18 cellular contexts compared by ENCODE assay signal in the genomic region with DNA sequence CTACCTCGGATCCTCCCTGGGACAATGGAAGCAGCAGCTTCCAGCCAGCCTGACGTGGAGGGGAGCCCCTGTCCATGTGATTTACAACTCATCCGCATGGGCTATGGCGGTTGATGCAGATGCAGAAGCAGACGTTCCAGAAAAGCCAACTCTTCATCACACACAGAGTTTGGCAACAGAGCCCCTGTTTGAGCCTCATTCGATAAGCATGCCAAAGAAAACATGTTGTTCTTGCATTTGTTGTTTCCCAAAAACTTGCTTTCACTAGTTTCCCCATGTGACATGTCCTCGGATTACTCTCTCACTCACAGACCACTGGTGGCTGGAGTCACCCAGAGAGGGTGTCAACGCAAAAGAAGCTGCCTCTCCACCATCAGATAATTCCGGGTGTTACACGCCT. TPM values are rescaled to one million over a fixed set of nuclear protein-coding genes. Genes with fewer than 3 reads are reported as not detected.
A peak's percentile ranks its signal among the peaks of the same experiment; 100 is the strongest.
DNase-seq lines count a peak whose midpoint lies in the region; ATAC-seq and TF ChIP-seq lines count a peak whose summit lies in the region.
"Had no signal": no experiment of that assay in that cellular context is flagged by ENCODE, and none has a peak within 500 bp of the region (broad histone marks: within the 10 kb centered on the region; RNA-seq: fewer than 3 reads in every experiment).

No MANE protein-coding gene starts in this region.

- peaks cover 0 to 5% (median 0%) of the 10 kb centered on the region in 11 donors for H3K9me3 Mint-ChIP-seq in naive thymus-derived CD4-positive, alpha-beta T cell
- no peaks in the 10 kb centered on the region for H3K9me3 Mint-ChIP-seq in WTC11
- H3K9me3 Mint-ChIP-seq: activated T-cell treated with anti-CD3 and anti-CD28 coated beads, Interleukin-2, amount 50 U/mL, for 72 hours; HFFc6 had no signal

- peak overlapping the region in 6 of 9 donors; percentile 12 to 75 (median 42) for H3K27ac Mint-ChIP-seq in naive thymus-derived CD4-positive, alpha-beta T cell
- no peak overlapping the region for H3K27ac Mint-ChIP-seq in WTC11
- H3K27ac Mint-ChIP-seq: activated naive CD8-positive, alpha-beta T cell treated with anti-CD3 and anti-CD28 coated beads for 36 hours; activated T-cell treated with anti-CD3 and anti-CD28 coated beads, Interleukin-2, amount 50 U/mL, for 72 hours; HFFc6 had no signal

- POLR2A ChIA-PET in naive thymus-derived CD4-positive, alpha-beta T cell (lab: Charles Lee): interaction anchor here (1.3 to 5.3 kb wide), 5 partner anchors 9 to 22 kb away, joined by 4 to 71 read pairs (median 6); partner anchors contain the start of gene TC2N
- POLR2A ChIA-PET in WTC11 (lab: Charles Lee): no interaction called here

- no peaks in the 10 kb centered on the region for H3K27me3 Mint-ChIP-seq in naive thymus-derived CD4-positive, alpha-beta T cell
- H3K27me3 Mint-ChIP-seq in WTC11 (ENCODE audit: low read depth): no peaks in the 10 kb centered on the region
- H3K27me3 Mint-ChIP-seq: activated naive CD8-positive, alpha-beta T cell treated with anti-CD3 and anti-CD28 coated beads for 36 hours had no signal

- peaks cover 0 to 6% (median 0%) of the 10 kb centered on the region in 5 donors for H3K36me3 Mint-ChIP-seq in naive thymus-derived CD4-positive, alpha-beta T cell
- H3K36me3 Mint-ChIP-seq in WTC11: no peaks in the 10 kb centered on the region

- no peak for TF ChIP-seq CTCF in adrenal gland (IDR thresholded peaks at IDR 0.05)
- no peak for TF ChIP-seq CTCF in gastroesophageal sphincter (IDR thresholded peaks at IDR 0.05)
- no peak for TF ChIP-seq CTCF in thyroid gland (IDR thresholded peaks at IDR 0.05)
- no peak for TF ChIP-seq CTCF in prostate gland (IDR thresholded peaks at IDR 0.05)
- no peak for TF ChIP-seq CTCF in WTC11 (IDR thresholded peaks at IDR 0.05)

- no peak for TF ChIP-seq POLR2A in adrenal gland (IDR thresholded peaks at IDR 0.05)
- TF ChIP-seq POLR2A in gastroesophageal sphincter (IDR thresholded peaks at IDR 0.05): no peak
- no peak for TF ChIP-seq POLR2A in thyroid gland (IDR thresholded peaks at IDR 0.05)
- no peak for TF ChIP-seq POLR2A in prostate gland (IDR thresholded peaks at IDR 0.05)

- 70 to 78% (median 74%) methylated on average over 10 of the region's 10 CpGs for WGBS in adrenal gland, 4 donors
- 67 to 84% methylated on average over 9 to 10 of the region's 10 CpGs for WGBS in gastroesophageal sphincter (ENCODE audit: low coverage in 1 of 2), 2 donors
- 63% methylated on average over 10 of the region's 10 CpGs for WGBS in thyroid gland, 2 donors
- 60% methylated on average over 10 of the region's 10 CpGs for WGBS in prostate gland

- no peaks in the 10 kb centered on the region for H3K27me3 ChIP-seq in adrenal gland
- H3K27me3 ChIP-seq in gastroesophageal sphincter: no peaks in the 10 kb centered on the region
- H3K27me3 ChIP-seq in naive thymus-derived CD4-positive, alpha-beta T cell (ENCODE audit: control insufficient read depth in 2 of 2, insufficient read depth in 2 of 2, low read length in 2 of 2): no peaks in the 10 kb centered on the region
- no peaks in the 10 kb centered on the region for H3K27me3 ChIP-seq in thyroid gland
- H3K27me3 ChIP-seq in prostate gland (replicated peaks; ENCODE audit: insufficient read depth): no peaks in the 10 kb centered on the region
- H3K27me3 ChIP-seq: dorsolateral prefrontal cortex had no signal

- H3K27ac ChIP-seq in adrenal gland (peak overlapping the region in 2 of 5 donors; percentile 64 to 77), gastroesophageal sphincter (peak overlapping the region in 3 of 4 donors; percentile 58 to 68 (median 59)), thyroid gland (peak overlapping the region; percentile 17 to 64 (median 47)), prostate gland (peak overlapping the region in 1 of 2 donors; percentile 27)
- no peak overlapping the region for H3K27ac ChIP-seq in naive thymus-derived CD4-positive, alpha-beta T cell (ENCODE audit: low read depth, low read length)

- H3K4me1 Mint-ChIP-seq in naive thymus-derived CD4-positive, alpha-beta T cell: peaks cover 33 to 48% (median 38%) of the 10 kb centered on the region in 7 donors
- 0 out of 2 replicates have a peak, but pooled peaks cover 3% of the 10 kb centered on the region for H3K4me1 Mint-ChIP-seq in WTC11

- ATAC-seq in gastroesophageal sphincter (peak; percentile 79), GM18519 (IDR thresholded peaks at IDR 0.05; ENCODE audit: low FRiP score, unreplicated experiment) (no peak), WTC11 (no peak)
- ATAC-seq in naive thymus-derived CD4-positive, alpha-beta T cell: no peak
- ATAC-seq: activated T-cell treated with anti-CD3 and anti-CD28 coated beads, Interleukin-2, amount 50 U/mL, for 72 hours; K562 had no signal

- no peaks in the 10 kb centered on the region for H3K36me3 ChIP-seq in adrenal gland (replicated peaks in 1 of 2)
- no peaks in the 10 kb centered on the region for H3K36me3 ChIP-seq in gastroesophageal sphincter
- H3K36me3 ChIP-seq in naive thymus-derived CD4-positive, alpha-beta T cell (ENCODE audit: control insufficient read depth in 2 of 3, insufficient read depth in 3 of 3, low read length in 3 of 3): no peaks in the 10 kb centered on the region
- H3K36me3 ChIP-seq in thyroid gland: no peaks in the 10 kb centered on the region
- no peaks in the 10 kb centered on the region for H3K36me3 ChIP-seq in prostate gland

- H3K9me3 ChIP-seq in adrenal gland (replicated peaks in 1 of 3): no peaks in the 10 kb centered on the region
- H3K9me3 ChIP-seq in gastroesophageal sphincter: no peaks in the 10 kb centered on the region
- no peaks in the 10 kb centered on the region for H3K9me3 ChIP-seq in naive thymus-derived CD4-positive, alpha-beta T cell (ENCODE audit: control insufficient read depth in 2 of 3, low read length in 3 of 3)
- no peaks in the 10 kb centered on the region for H3K9me3 ChIP-seq in thyroid gland
- no peaks in the 10 kb centered on the region for H3K9me3 ChIP-seq in prostate gland

- intact Hi-C loops in adrenal gland (cut with DNase I): no loop called here
- intact Hi-C loops in naive thymus-derived CD4-positive, alpha-beta T cell (cut with micrococcal nuclease): no loop called here
- intact Hi-C loops in thyroid gland (cut with DNase I): no loop called here
- intact Hi-C loops in prostate gland (cut with DNase I): no loop called here

- no peak for TF ChIP-seq EP300 in gastroesophageal sphincter (IDR thresholded peaks at IDR 0.05)

- H3K4me3 Mint-ChIP-seq in naive thymus-derived CD4-positive, alpha-beta T cell: no peak overlapping the region
- no peak overlapping the region for H3K4me3 Mint-ChIP-seq in WTC11
- H3K4me3 Mint-ChIP-seq: activated naive CD8-positive, alpha-beta T cell treated with anti-CD3 and anti-CD28 coated beads for 36 hours; activated T-cell treated with anti-CD3 and anti-CD28 coated beads, Interleukin-2, amount 50 U/mL, for 72 hours; HFFc6 had no signal

- peak in 5 of 7 donors; percentile 23 to 68 (median 36) for DNase-seq in adrenal gland
- DNase-seq in naive thymus-derived CD4-positive, alpha-beta T cell: no peak
- peak; percentile 27 for DNase-seq in thyroid gland
- no peak for DNase-seq in prostate gland (ENCODE audit: low spot score)
- DNase-seq in WTC11 (ENCODE audit: low spot score): no peak
- DNase-seq in stimulated activated naive CD4-positive, alpha-beta T cell (lab: John Stamatoyannopoulos, UW): no peak
- DNase-seq: activated CD4-positive, CD25-positive, alpha-beta regulatory T cell; activated naive CD8-positive, alpha-beta T cell treated with anti-CD3 and anti-CD28 coated beads for 36 hours; activated T-cell treated with anti-CD3 and anti-CD28 coated beads, Interleukin-2, amount 50 U/mL, for 72 hours; DMS79 treated with DMSO at 0.1 percent for 48 hours; dorsolateral prefrontal cortex; HFFc6; mammary epithelial cell; NCI-H1694 treated with DMSO at 0.1 percent for 48 hours; stimulated activated CD4-positive, alpha-beta T cell treated with anti-CD3 and anti-CD28 coated beads, Interleukin-2, amount 100 ng/mL, for 48 hours had no signal

- H3K4me1 ChIP-seq in adrenal gland (replicated peaks in 1 of 2): no peaks in the 10 kb centered on the region
- peaks cover 0 to 20% (median 0%) of the 10 kb centered on the region in 3 donors for H3K4me1 ChIP-seq in gastroesophageal sphincter
- peaks cover 19 to 22% of the 10 kb centered on the region in 2 donors for H3K4me1 ChIP-seq in naive thymus-derived CD4-positive, alpha-beta T cell (ENCODE audit: control insufficient read depth in 2 of 2, insufficient read depth in 2 of 2, low read length in 2 of 2)
- peaks cover 2 to 10% of the 10 kb centered on the region in 2 donors for H3K4me1 ChIP-seq in thyroid gland
- H3K4me1 ChIP-seq in prostate gland (replicated peaks): no peaks in the 10 kb centered on the region

- CTCF ChIA-PET in naive thymus-derived CD4-positive, alpha-beta T cell (lab: Charles Lee): interaction anchor here (0.6 to 1.0 kb wide), 2 partner anchors 20 to 28 kb away, joined by 3 to 4 read pairs; no protein-coding TSS in a partner anchor
- CTCF ChIA-PET in WTC11 (lab: Charles Lee): interaction anchor here (0.5 to 1.1 kb wide), 4 partner anchors 81 to 309 kb away, joined by 3 to 5 read pairs (median 3); no protein-coding TSS in a partner anchor

- H3K4me3 ChIP-seq in adrenal gland (no peak overlapping the region), gastroesophageal sphincter (no peak overlapping the region), thyroid gland (replicated peaks in 1 of 3) (no peak overlapping the region), prostate gland (no peak overlapping the region)
- H3K4me3 ChIP-seq in naive thymus-derived CD4-positive, alpha-beta T cell (ENCODE audit: low read length): no peak overlapping the region
- H3K4me3 ChIP-seq: dorsolateral prefrontal cortex, K562 had no signal

TF ChIP-seq in WTC11, 78 proteins besides CTCF, POLR2A, EP300 and RAD21 (continues in another document):
- TF ChIP-seq NR1H2 (CRISPR knock-in tag; IDR thresholded peaks at IDR 0.05): no peak
- no peak for TF ChIP-seq JUN (CRISPR knock-in tag; IDR thresholded peaks at IDR 0.05)
- TF ChIP-seq CDX4 (CRISPR knock-in tag; IDR thresholded peaks at IDR 0.05; ENCODE audit: borderline replicate concordance): no peak

RNA-seq across cellular contexts. Expression of gene TC2N, which starts 16.4 kb away (rescaled TPM):
- 10 to 100 TPM in 3 of 8 donors, 1 to 10 TPM in 5; 3.4 to 28.4 (median 5.9) TPM for total RNA-seq in adrenal gland
- polyA plus RNA-seq in adrenal gland: 1 to 10 TPM; 1.9 to 3.8 (median 3.7) TPM
- 10 to 100 TPM; 19.9 to 38.6 (median 29.2) TPM for total RNA-seq in gastroesophageal sphincter
- total RNA-seq in naive thymus-derived CD4-positive, alpha-beta T cell: 100 to 1,000 TPM; 158 to 301 (median 246) TPM
- 100 to 1,000 TPM; 167 to 193 TPM for polyA plus RNA-seq in naive thymus-derived CD4-positive, alpha-beta T cell
- 100 to 1,000 TPM in 1 of 4 donors, 10 to 100 TPM in 3; 57.5 to 102 (median 78.0) TPM for total RNA-seq in thyroid gland
- total RNA-seq in prostate gland: 10 to 100 TPM; 37.2 to 75.8 TPM
- 29.3 to 33.0 TPM (median 29.6 TPM) in 3 replicates for total RNA-seq in WTC11 (2021)

Comparison
In these comparisons a context has a peak if more than half of its experiments do, and no peak if none do; other contexts are left out.
1. DNase-seq: peak in adrenal gland (5 of 7) and thyroid gland (2 of 2); none in naive thymus-derived CD4-positive, alpha-beta T cell (0 of 9), prostate gland (single experiment), WTC11 (single experiment) and stimulated activated naive CD4-positive, alpha-beta T cell (0 of 6).